11 cellular contexts compared by ENCODE assay signal in the genomic region with DNA sequence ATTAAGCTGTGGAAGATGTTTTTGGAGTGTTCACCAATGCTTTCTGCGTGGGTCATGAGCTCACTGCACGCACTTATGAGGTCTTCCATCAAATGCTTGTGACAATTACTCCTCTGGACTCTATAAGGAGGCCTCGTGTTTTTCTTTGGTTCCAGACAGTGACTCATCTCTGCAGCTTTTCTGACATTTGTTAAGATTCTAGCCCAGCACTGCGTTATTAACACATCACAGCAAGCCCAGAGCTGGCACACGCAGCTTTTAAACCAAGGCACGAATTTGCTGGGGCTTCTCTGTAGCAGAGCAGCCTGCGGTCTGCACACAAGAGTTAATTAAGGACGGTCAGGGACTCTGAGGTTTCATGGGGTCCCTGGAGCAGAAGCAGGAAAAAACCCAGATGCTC. TPM values are rescaled to one million over a fixed set of nuclear protein-coding genes. Genes with fewer than 3 reads are reported as not detected.
DNase-seq lines count a peak whose midpoint lies in the region; ATAC-seq and TF ChIP-seq lines count a peak whose summit lies in the region.
"Had no signal": no experiment of that assay in that cellular context is flagged by ENCODE, and none has a peak within 500 bp of the region (broad histone marks: within the 10 kb centered on the region; RNA-seq: fewer than 3 reads in every experiment).

No MANE protein-coding gene starts in this region.

- TF ChIP-seq CTCF in AG04450 (IDR thresholded peaks at IDR 0.05; ENCODE audit: low read depth, low read length) (no peak), HFFc6 (IDR thresholded peaks at IDR 0.05) (no peak), tibial nerve (IDR thresholded peaks at IDR 0.05) (no peak)

- H3K4me3 ChIP-seq in AG04450 (ENCODE audit: low read depth, low read length): no peak overlapping the region
- H3K4me3 ChIP-seq in mesodermal cell (ENCODE audit: extremely low read depth, insufficient read depth, low read length, poor library complexity, severe bottlenecking): no peak overlapping the region
- no peak overlapping the region for H3K4me3 ChIP-seq in tibial nerve
- H3K4me3 ChIP-seq: SJSA1 had no signal

- DNase-seq in AG04450 (ENCODE audit: low read depth, low spot score) (peak; percentile 71), HFFc6 (peak; percentile 84), caudate nucleus (lab: John Stamatoyannopoulos, UW) (peak in 2 of 61 donors; percentile 13 to 31), Kasumi-1 (lab: John Stamatoyannopoulos, UW) (no peak), NCI-H345 treated with DMSO at 0.1 percent for 48 hours (lab: John Stamatoyannopoulos, UW; ENCODE audit: unreplicated experiment) (no peak), tibial nerve (ENCODE audit: low spot score in 2 of 2) (no peak)
- DNase-seq: effector memory CD8-positive, alpha-beta T cell; MM.1S had no signal

- whole genome bisulfite sequencing in mesodermal cell (ENCODE audit: insufficient coverage in 2 of 2), 2 experiments: 49 to 68% methylated on average over 6 of the region's 8 CpGs
- 41 to 45% methylated on average over 8 of the region's 8 CpGs for whole genome bisulfite sequencing in tibial nerve, 2 donors

- 0 out of 2 replicates have a peak overlapping the region, but pooled peaks have one; percentile 3 for H3K4me3 Mint-ChIP-seq in HFFc6
- H3K4me3 Mint-ChIP-seq: effector memory CD8-positive, alpha-beta T cell had no signal

- peaks cover 23% of the 10 kb centered on the region for H3K27me3 Mint-ChIP-seq in HFFc6 (ENCODE audit: insufficient read depth)

- peaks cover 13% of the 10 kb centered on the region for H3K36me3 Mint-ChIP-seq in HFFc6 (ENCODE audit: low read depth)

- H3K4me1 Mint-ChIP-seq in HFFc6 (ENCODE audit: low read depth): peaks cover 48% of the 10 kb centered on the region

- H3K27me3 ChIP-seq in AG04450 (ENCODE audit: control insufficient read depth, insufficient read depth, low read length) (no peaks in the 10 kb centered on the region), tibial nerve (no peaks in the 10 kb centered on the region)
- H3K27me3 ChIP-seq: SJSA1 had no signal

- no peak for TF ChIP-seq POLR2A in tibial nerve (IDR thresholded peaks at IDR 0.05)

- no peaks in the 10 kb centered on the region for H3K36me3 ChIP-seq in mesodermal cell (ENCODE audit: control insufficient read depth, insufficient read depth, low read length)
- H3K36me3 ChIP-seq in tibial nerve: no peaks in the 10 kb centered on the region

- POLR2A ChIA-PET in AG04450 (lab: Yijun Ruan, JAX): interaction anchor here (3.5 kb wide), 1 partner anchor 18 kb away, joined by 20 read pairs; a partner anchor contains a TSS

- no peaks in the 10 kb centered on the region for H3K9me3 Mint-ChIP-seq in HFFc6
- H3K9me3 Mint-ChIP-seq: effector memory CD8-positive, alpha-beta T cell had no signal

- H3K27ac Mint-ChIP-seq in HFFc6: peak overlapping the region; percentile 73
- H3K27ac Mint-ChIP-seq: effector memory CD8-positive, alpha-beta T cell had no signal

- H3K27ac ChIP-seq in AG04450 (ENCODE audit: low read depth, low read length) (peak overlapping the region; percentile 80), caudate nucleus (ENCODE audit: low read depth, low read length) (peak overlapping the region; percentile 52), mesodermal cell (ENCODE audit: low read depth, low read length, severe bottlenecking) (peak overlapping the region; percentile 76), tibial nerve (no peak overlapping the region)
- H3K27ac ChIP-seq: SJSA1 had no signal

- H3K9me3 ChIP-seq in AG04450 (ENCODE audit: control insufficient read depth, insufficient read depth, low read length) (no peaks in the 10 kb centered on the region), mesodermal cell (ENCODE audit: control insufficient read depth, low read length) (no peaks in the 10 kb centered on the region), tibial nerve (no peaks in the 10 kb centered on the region)
- H3K9me3 ChIP-seq: SJSA1 had no signal

- CTCF ChIA-PET in AG04450 (lab: Charles Lee): interaction anchor here (1.2 to 1.3 kb wide), 2 partner anchors 180 to 458 kb away, joined by 3 to 4 read pairs; no protein-coding TSS in a partner anchor

- H3K4me1 ChIP-seq in mesodermal cell (ENCODE audit: control insufficient read depth, insufficient read depth, low read length, poor library complexity, severe bottlenecking) (peaks cover 40% of the 10 kb centered on the region), tibial nerve (peaks cover 0 to 19% (median 0%) of the 10 kb centered on the region in 4 donors)

- no peak for ATAC-seq in activated CD4-positive, CD25-positive, alpha-beta regulatory T cell treated with anti-CD3 and anti-CD28 coated beads, Interleukin-2, amount 50 U/mL, for 24 hours
- ATAC-seq: effector memory CD8-positive, alpha-beta T cell had no signal

- no peak for TF ChIP-seq EP300 in tibial nerve (IDR thresholded peaks at IDR 0.05)

RNA-seq across cellular contexts. Expression of a gene that starts 16.9 kb away (rescaled TPM):
- polyA plus RNA-seq in AG04450 (2011; rRNA removed): 306 and 310 TPM in 2 replicates
- 116 and 134 TPM in 2 replicates for polyA minus RNA-seq in AG04450 (2011; rRNA and poly(A)+ RNA removed)
- 100 to 1,000 TPM; 151 to 262 (median 250) TPM for total RNA-seq in HFFc6 (2021; fragmentation: NEBNext Ultra II Directional; extraction: Animal tissue kit (Norgen Biotek cat#: 25700))
- 6.8 TPM for polyA plus RNA-seq in mesodermal cell (2013, experiment 1 of 2)
- 5.3 TPM for polyA plus RNA-seq in mesodermal cell (2013, experiment 2 of 2)
- total RNA-seq in tibial nerve: 100 to 1,000 TPM; 101 to 177 (median 167) TPM

Comparison
In these comparisons a context has a peak if more than half of its experiments do, and no peak if none do; other contexts are left out.
1. DNase-seq: peak in AG04450 (single experiment) and HFFc6 (single experiment); none in Kasumi-1 (0 of 2), NCI-H345 treated with DMSO at 0.1 percent for 48 hours (single experiment) and tibial nerve (0 of 2).
2. H3K27ac ChIP-seq: peak in AG04450 (single experiment), caudate nucleus (single experiment) and mesodermal cell (single experiment); none in tibial nerve (0 of 4).